Comparison of ENCODE assay signal across 7 cellular contexts in genomic region chr13:109755551-109755950, GRCh38.
"Had no signal": no experiment of that assay in that cellular context is flagged by ENCODE, and none has a peak within 500 bp of the region (broad histone marks: within the 10 kb centered on the region; RNA-seq: fewer than 3 reads in every experiment).

No MANE protein-coding gene starts in this region.

- H3K4me3 Mint-ChIP-seq: GM23338, HFFc6, IgD-negative memory B cell had no signal

- H3K9me3 ChIP-seq: HAP-1 had no signal

- H3K27ac ChIP-seq: HL-60 had no signal

- H3K27me3 Mint-ChIP-seq: IgD-negative memory B cell had no signal

- ATAC-seq: GM23338, HCT116, HepG2 had no signal

- H3K9me3 Mint-ChIP-seq: GM23338, HFFc6, IgD-negative memory B cell had no signal

- H3K4me3 ChIP-seq: GM23338, HAP-1 had no signal

- H3K36me3 ChIP-seq: HAP-1 had no signal

- H3K27ac Mint-ChIP-seq: GM23338, HFFc6 had no signal

- DNase-seq: HFFc6 had no signal
